In genomic region chr6:33905081-33905609, GRCh38 we compare ENCODE assay signal across 10 cellular contexts.
DNase-seq lines count a peak whose midpoint lies in the region; TF ChIP-seq lines count a peak whose summit lies in the region.
"Had no signal": no experiment of that assay in that cellular context is flagged by ENCODE, and none has a peak within 500 bp of the region (broad histone marks: within the 10 kb centered on the region; RNA-seq: fewer than 3 reads in every experiment).

No MANE protein-coding gene starts in this region.

- peak overlapping the region; percentile 83 for H3K27ac Mint-ChIP-seq in activated T-helper 2 cell treated with anti-CD3 and anti-CD28 coated beads, Interferon-gamma antibody, Interleukin-2, Interleukin-4, amounts not matched to agents 10 μg/mL and 5 μg/mL and 100 μg/mL, durations not matched to agents 14 hours and 24 hours and 36 hours

- no peak for TF ChIP-seq POLR2A in lower leg skin (IDR thresholded peaks at IDR 0.05)

- H3K79me2 ChIP-seq in osteoblast (ENCODE audit: insufficient read depth, low read length), result no peaks in the 10 kb centered on the region

- H3K9me3 Mint-ChIP-seq in activated T-helper 2 cell treated with anti-CD3 and anti-CD28 coated beads, Interferon-gamma antibody, Interleukin-2, Interleukin-4, amounts not matched to agents 10 μg/mL and 5 μg/mL and 100 μg/mL, durations not matched to agents 14 hours and 24 hours and 36 hours, result no peaks in the 10 kb centered on the region

- no peaks in the 10 kb centered on the region for H3K9me3 ChIP-seq in osteoblast (ENCODE audit: low read depth, low read length)
- H3K9me3 ChIP-seq: SK-N-SH had no signal

- no peak overlapping the region for H3K27ac ChIP-seq in osteoblast (ENCODE audit: low read depth, low read length)
- H3K27ac ChIP-seq: 22Rv1 had no signal

- no peaks in the 10 kb centered on the region for H3K4me1 ChIP-seq in osteoblast (ENCODE audit: insufficient read depth, low read length)

- H3K4me3 ChIP-seq in osteoblast (ENCODE audit: insufficient read depth, low read length) (no peak overlapping the region), lower leg skin (ENCODE audit: low read depth, poor library complexity, severe bottlenecking) (no peak overlapping the region)

- peaks cover 33% of the 10 kb centered on the region for H3K27me3 ChIP-seq in osteoblast (ENCODE audit: insufficient read depth, low read length)

- no peaks in the 10 kb centered on the region for H4K20me1 ChIP-seq in osteoblast (ENCODE audit: insufficient read depth, low read length)

- H3K36me3 ChIP-seq in osteoblast (ENCODE audit: insufficient read depth, low read length), result no peaks in the 10 kb centered on the region

- H3K4me3 Mint-ChIP-seq in activated T-helper 2 cell treated with anti-CD3 and anti-CD28 coated beads, Interferon-gamma antibody, Interleukin-2, Interleukin-4, amounts not matched to agents 10 μg/mL and 5 μg/mL and 100 μg/mL, durations not matched to agents 14 hours and 24 hours and 36 hours (ENCODE audit: low read depth), result peak overlapping the region; percentile 49

- intact Hi-C loops in activated T-helper 2 cell treated with anti-CD3 and anti-CD28 coated beads, Interferon-gamma antibody, Interleukin-2, Interleukin-4, amounts not matched to agents 10 μg/mL and 5 μg/mL and 100 μg/mL, durations not matched to agents 14 hours and 24 hours and 36 hours (cut with micrococcal nuclease), result loop anchor here (1.0 kb wide), 1 partner anchor 9 kb away; no protein-coding TSS in a partner anchor
- intact Hi-C loops in lower leg skin (cut with DNase I; ENCODE audit: low total_unique reads), result no loop called here

- H3K4me1 Mint-ChIP-seq in activated T-helper 2 cell treated with anti-CD3 and anti-CD28 coated beads, Interferon-gamma antibody, Interleukin-2, Interleukin-4, amounts not matched to agents 10 μg/mL and 5 μg/mL and 100 μg/mL, durations not matched to agents 14 hours and 24 hours and 36 hours (ENCODE audit: low read depth), result peaks cover 45% of the 10 kb centered on the region

- TF ChIP-seq CTCF in osteoblast (IDR thresholded peaks at IDR 0.05; ENCODE audit: extremely low read depth, low read depth, low read length) (no peak), lower leg skin (IDR thresholded peaks at IDR 0.05) (no peak)

- peak; percentile 44 for DNase-seq in DMS79 treated with DMSO at 0.1 percent for 48 hours (lab: John Stamatoyannopoulos, UW)
- DNase-seq in DMS79 (lab: John Stamatoyannopoulos, UW), result no peak
- peak; percentile 25 for DNase-seq in NCI-H187 treated with DMSO at 0.1 percent for 48 hours (lab: John Stamatoyannopoulos, UW)
- DNase-seq in activated T-helper 2 cell treated with anti-CD3 and anti-CD28 coated beads, Interferon-gamma antibody, Interleukin-2, Interleukin-4, amounts not matched to agents 10 μg/mL and 5 μg/mL and 100 μg/mL, durations not matched to agents 14 hours and 24 hours and 36 hours (ENCODE audit: low spot score), result peak; percentile 48
- DNase-seq in osteoblast (ENCODE audit: insufficient read length, low spot score, missing footprints), result peak; percentile 81
- DNase-seq in lower leg skin (ENCODE audit: low spot score in 2 of 2), result no peak
- DNase-seq in dedifferentiated amniotic fluid mesenchymal stem cell (ENCODE audit: extremely low spot score), result no peak
- DNase-seq in NCI-H1930 (lab: John Stamatoyannopoulos, UW), result no peak
- DNase-seq: SK-N-SH had no signal

- H3K4me2 ChIP-seq in osteoblast (ENCODE audit: insufficient read depth, low read length), result no peak overlapping the region
- H3K4me2 ChIP-seq: SK-N-SH had no signal

- no peaks in the 10 kb centered on the region for H3K36me3 Mint-ChIP-seq in activated T-helper 2 cell treated with anti-CD3 and anti-CD28 coated beads, Interferon-gamma antibody, Interleukin-2, Interleukin-4, amounts not matched to agents 10 μg/mL and 5 μg/mL and 100 μg/mL, durations not matched to agents 14 hours and 24 hours and 36 hours (ENCODE audit: low read depth)

- H3K27me3 Mint-ChIP-seq in activated T-helper 2 cell treated with anti-CD3 and anti-CD28 coated beads, Interferon-gamma antibody, Interleukin-2, Interleukin-4, amounts not matched to agents 10 μg/mL and 5 μg/mL and 100 μg/mL, durations not matched to agents 14 hours and 24 hours and 36 hours (ENCODE audit: low read depth), result no peaks in the 10 kb centered on the region

- 87 to 93% methylated on average over 8 of the region's 8 CpGs for WGBS in lower leg skin, 2 donors

- no peak overlapping the region for H2AFZ ChIP-seq in osteoblast (ENCODE audit: low read length)

Comparison
In these comparisons a context has a peak if more than half of its experiments do, and no peak if none do; other contexts are left out.
1. DNase-seq: peak in DMS79 treated with DMSO at 0.1 percent for 48 hours (single experiment), NCI-H187 treated with DMSO at 0.1 percent for 48 hours (single experiment), activated T-helper 2 cell treated with anti-CD3 and anti-CD28 coated beads, Interferon-gamma antibody, Interleukin-2, Interleukin-4, amounts not matched to agents 10 μg/mL and 5 μg/mL and 100 μg/mL, durations not matched to agents 14 hours and 24 hours and 36 hours (single experiment) and osteoblast (single experiment); none in DMS79 (single experiment), lower leg skin (0 of 2), dedifferentiated amniotic fluid mesenchymal stem cell (single experiment) and NCI-H1930 (0 of 2).